In the genomic region with DNA sequence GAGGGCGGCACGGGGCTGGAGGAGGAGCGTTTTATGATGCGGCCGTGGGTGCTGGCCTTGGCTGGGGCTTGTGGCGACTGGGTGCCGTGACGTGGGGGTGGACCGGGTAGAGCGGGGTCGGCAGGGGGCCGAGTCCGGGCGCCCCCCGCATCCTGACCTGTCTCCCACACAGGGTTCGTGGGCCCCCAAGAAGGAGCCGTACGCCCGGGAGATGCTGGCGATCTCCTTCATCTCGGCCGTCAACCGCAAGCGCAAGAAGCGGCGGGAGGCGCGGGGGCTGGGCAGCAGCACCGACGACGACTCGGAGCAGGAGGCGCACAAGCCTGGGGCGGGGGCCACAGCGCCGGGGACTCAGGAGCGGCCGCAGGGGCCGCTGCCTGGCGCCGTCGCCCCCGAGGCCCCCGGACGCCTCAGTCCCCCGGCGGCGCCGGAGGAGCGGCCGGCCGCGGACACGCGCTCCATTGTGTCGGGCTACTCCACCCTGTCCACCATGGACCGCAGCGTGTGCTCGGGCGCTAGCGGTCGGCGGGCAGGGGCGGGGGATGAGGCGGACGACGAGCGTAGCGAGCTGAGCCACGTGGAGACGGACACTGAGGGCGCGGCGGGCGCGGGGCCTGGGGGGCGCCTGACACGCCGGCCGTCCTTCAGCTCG, we compare ENCODE assay signal across 9 cellular contexts.
DNase-seq lines count a peak whose midpoint lies in the region; ATAC-seq and TF ChIP-seq lines count a peak whose summit lies in the region.
"Had no signal": no experiment of that assay in that cellular context is flagged by ENCODE, and none has a peak within 500 bp of the region (broad histone marks: within the 10 kb centered on the region; RNA-seq: fewer than 3 reads in every experiment).

No MANE protein-coding gene starts in this region.

- peak overlapping the region; percentile 31 for H3K27ac ChIP-seq in AG04450 (ENCODE audit: low read depth, low read length)

- H3K4me3 Mint-ChIP-seq in endothelial cell (ENCODE audit: unreplicated experiment): peak overlapping the region; percentile 87
- H3K4me3 Mint-ChIP-seq in naive B cell: peak overlapping the region; percentile 40 to 96 (median 84)

- TF ChIP-seq CTCF in AG04450 (IDR thresholded peaks at IDR 0.05; ENCODE audit: low read depth, low read length) (no peak), endothelial cell (IDR thresholded peaks at IDR 0.05; ENCODE audit: unreplicated experiment) (no peak)

- CTCF ChIA-PET in AG04450 (lab: Charles Lee): interaction anchor here (0.6 to 2.6 kb wide), 14 partner anchors 14 to 674 kb away, joined by 3 to 14 read pairs (median 5); no protein-coding TSS in a partner anchor

- peak; percentile 20 to 26 for ATAC-seq in naive B cell (ENCODE audit: low read depth in 2 of 2)
- ATAC-seq in HG02678 (IDR thresholded peaks at IDR 0.05; ENCODE audit: unreplicated experiment): no peak

- peaks cover 31% of the 10 kb centered on the region for H3K4me1 Mint-ChIP-seq in endothelial cell (ENCODE audit: unreplicated experiment)
- peaks cover 7 to 20% (median 15%) of the 10 kb centered on the region in 3 donors for H3K4me1 Mint-ChIP-seq in naive B cell

- H3K9me3 Mint-ChIP-seq in endothelial cell (ENCODE audit: unreplicated experiment) (no peaks in the 10 kb centered on the region), naive B cell (peaks cover 0 to 3% (median 0%) of the 10 kb centered on the region in 7 donors)

- peak overlapping the region; percentile 61 for H3K27ac Mint-ChIP-seq in endothelial cell (ENCODE audit: unreplicated experiment)
- peak overlapping the region in 1 of 6 donors; percentile 72 for H3K27ac Mint-ChIP-seq in naive B cell

- H3K27me3 Mint-ChIP-seq in endothelial cell (ENCODE audit: unreplicated experiment) (peaks cover 31% of the 10 kb centered on the region), naive B cell (peaks cover 25 to 52% (median 47%) of the 10 kb centered on the region in 3 donors)

- no peak overlapping the region for H3K4me3 ChIP-seq in AG04450 (ENCODE audit: low read depth, low read length)
- H3K4me3 ChIP-seq in Jurkat, Clone E6-1 (ENCODE audit: low read length): peak overlapping the region; percentile 27; the same call in 1 of the 2 replicates

- DNase-seq in AG04450 (ENCODE audit: low read depth, low spot score) (no peak), endothelial cell (ENCODE audit: low spot score) (peak; percentile 37), naive B cell (no peak), RKO (ENCODE audit: low spot score) (no peak), amniotic stem cell (lab: John Stamatoyannopoulos, UW) (no peak), MV-4-11 (lab: John Stamatoyannopoulos, UW) (no peak)
- no peak for DNase-seq in Jurkat, Clone E6-1 (ENCODE audit: low read depth, low spot score)
- DNase-seq: NCI-H748 treated with DMSO at 0.1 percent for 48 hours had no signal

- H3K27me3 ChIP-seq in AG04450 (ENCODE audit: control insufficient read depth, insufficient read depth, low read length): no peaks in the 10 kb centered on the region

- H3K36me3 Mint-ChIP-seq in endothelial cell (ENCODE audit: low read depth, unreplicated experiment): peaks cover 5% of the 10 kb centered on the region
- peaks cover 0 to 16% of the 10 kb centered on the region in 2 donors for H3K36me3 Mint-ChIP-seq in naive B cell

- POLR2A ChIA-PET in AG04450 (lab: Yijun Ruan, JAX): interaction anchor here (0.8 to 1.0 kb wide), 5 partner anchors 52 to 86 kb away, joined by 3 to 4 read pairs (median 3); no protein-coding TSS in a partner anchor

- no peaks in the 10 kb centered on the region; the same call in 1 of the 2 replicates for H3K9me3 ChIP-seq in AG04450 (ENCODE audit: control insufficient read depth, insufficient read depth, low read length)
